ENCODE assay signal across 1 cellular context in the genomic region with DNA sequence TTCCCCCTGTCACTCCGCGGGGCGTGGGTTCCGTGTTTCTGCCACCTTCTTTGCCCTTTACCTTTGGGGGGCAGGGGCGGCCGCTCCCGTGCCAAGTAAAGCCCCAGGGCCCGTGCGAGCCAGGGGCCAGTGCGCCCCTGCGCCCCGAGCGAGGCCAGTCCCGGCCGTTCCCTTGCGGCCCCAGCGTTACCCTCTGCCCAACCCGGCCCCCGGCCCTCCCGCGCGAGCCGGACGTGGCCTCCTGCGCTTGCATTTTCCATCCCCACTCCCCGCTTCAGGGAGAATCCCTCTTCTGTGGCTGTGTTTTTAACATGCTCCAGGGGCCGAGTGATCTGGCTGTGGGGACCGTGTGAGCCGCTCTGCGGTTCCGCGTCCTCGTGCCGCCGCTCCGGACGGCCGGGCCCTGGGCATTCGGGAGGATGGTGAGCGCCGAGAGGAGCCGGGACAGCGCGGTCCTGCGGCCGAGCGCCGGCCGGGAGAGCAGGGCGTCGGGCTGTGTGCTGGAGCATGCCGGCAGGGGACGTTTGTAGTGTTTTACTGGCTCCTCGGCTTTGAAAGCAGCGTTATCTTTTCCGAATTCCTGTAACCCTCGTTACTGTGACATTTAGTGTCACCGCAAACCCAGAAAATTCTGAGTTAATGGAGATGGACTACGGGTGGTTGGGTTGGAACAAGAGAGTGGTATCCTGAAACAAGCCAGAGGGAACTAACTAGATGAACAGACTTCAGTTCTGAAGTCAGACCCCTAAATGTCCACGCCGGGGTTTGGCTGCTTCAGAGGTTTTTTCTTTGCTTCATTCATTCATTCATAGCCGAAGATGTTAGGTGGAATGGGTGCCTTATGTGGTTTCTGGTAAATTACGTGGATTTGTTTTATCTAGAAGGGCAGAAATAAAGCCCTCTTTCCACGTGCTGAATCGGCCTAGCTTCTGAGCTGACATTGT.
A peak's percentile ranks its signal among the peaks of the same experiment; 100 is the strongest.
TF ChIP-seq lines count a peak whose summit lies in the region.

No MANE protein-coding gene starts in this region.

TF ChIP-seq in K562, 482 proteins besides CTCF, POLR2A, EP300 and RAD21 (continued from another document and continues in another):
- TF ChIP-seq, protein P1, sequence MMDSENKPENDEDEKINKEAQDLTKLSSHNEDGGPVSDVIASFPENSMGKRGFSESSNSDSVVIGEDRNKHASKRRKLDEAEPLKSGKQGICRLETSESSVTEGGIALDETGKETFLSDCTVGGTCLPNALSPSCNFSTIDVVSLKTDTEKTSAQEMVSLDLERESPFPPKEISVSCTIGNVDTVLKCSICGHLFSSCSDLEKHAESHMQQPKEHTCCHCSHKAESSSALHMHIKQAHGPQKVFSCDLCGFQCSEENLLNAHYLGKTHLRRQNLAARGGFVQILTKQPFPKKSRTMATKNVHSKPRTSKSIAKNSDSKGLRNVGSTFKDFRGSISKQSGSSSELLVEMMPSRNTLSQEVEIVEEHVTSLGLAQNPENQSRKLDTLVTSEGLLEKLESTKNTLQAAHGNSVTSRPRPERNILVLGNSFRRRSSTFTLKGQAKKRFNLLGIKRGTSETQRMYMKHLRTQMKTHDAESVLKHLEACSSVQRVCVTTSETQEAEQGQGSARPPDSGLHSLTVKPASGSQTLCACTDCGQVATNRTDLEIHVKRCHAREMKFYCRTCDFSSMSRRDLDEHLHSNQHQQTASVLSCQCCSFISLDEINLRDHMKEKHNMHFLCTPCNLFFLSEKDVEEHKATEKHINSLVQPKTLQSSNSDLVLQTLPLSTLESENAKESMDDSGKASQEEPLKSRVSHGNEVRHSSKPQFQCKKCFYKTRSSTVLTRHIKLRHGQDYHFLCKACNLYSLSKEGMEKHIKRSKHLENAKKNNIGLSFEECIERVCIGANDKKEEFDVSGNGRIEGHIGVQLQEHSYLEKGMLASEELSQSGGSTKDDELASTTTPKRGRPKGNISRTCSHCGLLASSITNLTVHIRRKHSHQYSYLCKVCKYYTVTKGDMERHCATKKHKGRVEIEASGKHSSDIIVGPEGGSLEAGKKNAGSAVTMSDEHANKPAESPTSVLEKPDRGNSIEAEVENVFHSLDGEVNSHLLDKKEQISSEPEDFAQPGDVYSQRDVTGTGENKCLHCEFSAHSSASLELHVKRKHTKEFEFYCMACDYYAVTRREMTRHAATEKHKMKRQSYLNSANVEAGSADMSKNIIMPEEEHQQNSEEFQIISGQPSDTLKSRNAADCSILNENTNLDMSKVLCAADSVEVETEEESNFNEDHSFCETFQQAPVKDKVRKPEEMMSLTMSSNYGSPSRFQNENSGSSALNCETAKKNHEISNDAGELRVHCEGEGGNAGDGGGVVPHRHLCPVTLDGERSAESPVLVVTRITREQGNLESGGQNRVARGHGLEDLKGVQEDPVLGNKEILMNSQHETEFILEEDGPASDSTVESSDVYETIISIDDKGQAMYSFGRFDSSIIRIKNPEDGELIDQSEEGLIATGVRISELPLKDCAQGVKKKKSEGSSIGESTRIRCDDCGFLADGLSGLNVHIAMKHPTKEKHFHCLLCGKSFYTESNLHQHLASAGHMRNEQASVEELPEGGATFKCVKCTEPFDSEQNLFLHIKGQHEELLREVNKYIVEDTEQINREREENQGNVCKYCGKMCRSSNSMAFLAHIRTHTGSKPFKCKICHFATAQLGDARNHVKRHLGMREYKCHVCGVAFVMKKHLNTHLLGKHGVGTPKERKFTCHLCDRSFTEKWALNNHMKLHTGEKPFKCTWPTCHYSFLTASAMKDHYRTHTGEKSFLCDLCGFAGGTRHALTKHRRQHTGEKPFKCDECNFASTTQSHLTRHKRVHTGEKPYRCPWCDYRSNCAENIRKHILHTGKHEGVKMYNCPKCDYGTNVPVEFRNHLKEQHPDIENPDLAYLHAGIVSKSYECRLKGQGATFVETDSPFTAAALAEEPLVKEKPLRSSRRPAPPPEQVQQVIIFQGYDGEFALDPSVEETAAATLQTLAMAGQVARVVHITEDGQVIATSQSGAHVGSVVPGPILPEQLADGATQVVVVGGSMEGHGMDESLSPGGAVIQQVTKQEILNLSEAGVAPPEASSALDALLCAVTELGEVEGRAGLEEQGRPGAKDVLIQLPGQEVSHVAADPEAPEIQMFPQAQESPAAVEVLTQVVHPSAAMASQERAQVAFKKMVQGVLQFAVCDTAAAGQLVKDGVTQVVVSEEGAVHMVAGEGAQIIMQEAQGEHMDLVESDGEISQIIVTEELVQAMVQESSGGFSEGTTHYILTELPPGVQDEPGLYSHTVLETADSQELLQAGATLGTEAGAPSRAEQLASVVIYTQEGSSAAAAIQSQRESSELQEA (IDR thresholded peaks at IDR 0.05; ENCODE audit: low read depth) = no peak
- TF ChIP-seq, protein P2, sequence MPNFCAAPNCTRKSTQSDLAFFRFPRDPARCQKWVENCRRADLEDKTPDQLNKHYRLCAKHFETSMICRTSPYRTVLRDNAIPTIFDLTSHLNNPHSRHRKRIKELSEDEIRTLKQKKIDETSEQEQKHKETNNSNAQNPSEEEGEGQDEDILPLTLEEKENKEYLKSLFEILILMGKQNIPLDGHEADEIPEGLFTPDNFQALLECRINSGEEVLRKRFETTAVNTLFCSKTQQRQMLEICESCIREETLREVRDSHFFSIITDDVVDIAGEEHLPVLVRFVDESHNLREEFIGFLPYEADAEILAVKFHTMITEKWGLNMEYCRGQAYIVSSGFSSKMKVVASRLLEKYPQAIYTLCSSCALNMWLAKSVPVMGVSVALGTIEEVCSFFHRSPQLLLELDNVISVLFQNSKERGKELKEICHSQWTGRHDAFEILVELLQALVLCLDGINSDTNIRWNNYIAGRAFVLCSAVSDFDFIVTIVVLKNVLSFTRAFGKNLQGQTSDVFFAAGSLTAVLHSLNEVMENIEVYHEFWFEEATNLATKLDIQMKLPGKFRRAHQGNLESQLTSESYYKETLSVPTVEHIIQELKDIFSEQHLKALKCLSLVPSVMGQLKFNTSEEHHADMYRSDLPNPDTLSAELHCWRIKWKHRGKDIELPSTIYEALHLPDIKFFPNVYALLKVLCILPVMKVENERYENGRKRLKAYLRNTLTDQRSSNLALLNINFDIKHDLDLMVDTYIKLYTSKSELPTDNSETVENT (CRISPR knock-in tag; IDR thresholded peaks at IDR 0.05) = no peak
- TF ChIP-seq ZNF551 (CRISPR knock-in tag; IDR thresholded peaks at IDR 0.05) = no peak
- TF ChIP-seq, protein P3, sequence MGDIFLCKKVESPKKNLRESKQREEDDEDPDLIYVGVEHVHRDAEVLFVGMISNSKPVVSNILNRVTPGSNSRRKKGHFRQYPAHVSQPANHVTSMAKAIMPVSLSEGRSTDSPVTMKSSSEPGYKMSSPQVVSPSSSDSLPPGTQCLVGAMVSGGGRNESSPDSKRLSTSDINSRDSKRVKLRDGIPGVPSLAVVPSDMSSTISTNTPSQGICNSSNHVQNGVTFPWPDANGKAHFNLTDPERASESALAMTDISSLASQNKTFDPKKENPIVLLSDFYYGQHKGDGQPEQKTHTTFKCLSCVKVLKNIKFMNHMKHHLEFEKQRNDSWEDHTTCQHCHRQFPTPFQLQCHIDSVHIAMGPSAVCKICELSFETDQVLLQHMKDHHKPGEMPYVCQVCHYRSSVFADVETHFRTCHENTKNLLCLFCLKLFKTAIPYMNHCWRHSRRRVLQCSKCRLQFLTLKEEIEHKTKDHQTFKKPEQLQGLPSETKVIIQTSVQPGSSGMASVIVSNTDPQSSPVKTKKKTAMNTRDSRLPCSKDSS (IDR thresholded peaks at IDR 0.05; ENCODE audit: low read depth, partially characterized antibody) = no peak
- TF ChIP-seq CAMTA2 (CRISPR knock-in tag; conservative IDR thresholded peaks at IDR 0.05) = no peak
- TF ChIP-seq, protein P4, sequence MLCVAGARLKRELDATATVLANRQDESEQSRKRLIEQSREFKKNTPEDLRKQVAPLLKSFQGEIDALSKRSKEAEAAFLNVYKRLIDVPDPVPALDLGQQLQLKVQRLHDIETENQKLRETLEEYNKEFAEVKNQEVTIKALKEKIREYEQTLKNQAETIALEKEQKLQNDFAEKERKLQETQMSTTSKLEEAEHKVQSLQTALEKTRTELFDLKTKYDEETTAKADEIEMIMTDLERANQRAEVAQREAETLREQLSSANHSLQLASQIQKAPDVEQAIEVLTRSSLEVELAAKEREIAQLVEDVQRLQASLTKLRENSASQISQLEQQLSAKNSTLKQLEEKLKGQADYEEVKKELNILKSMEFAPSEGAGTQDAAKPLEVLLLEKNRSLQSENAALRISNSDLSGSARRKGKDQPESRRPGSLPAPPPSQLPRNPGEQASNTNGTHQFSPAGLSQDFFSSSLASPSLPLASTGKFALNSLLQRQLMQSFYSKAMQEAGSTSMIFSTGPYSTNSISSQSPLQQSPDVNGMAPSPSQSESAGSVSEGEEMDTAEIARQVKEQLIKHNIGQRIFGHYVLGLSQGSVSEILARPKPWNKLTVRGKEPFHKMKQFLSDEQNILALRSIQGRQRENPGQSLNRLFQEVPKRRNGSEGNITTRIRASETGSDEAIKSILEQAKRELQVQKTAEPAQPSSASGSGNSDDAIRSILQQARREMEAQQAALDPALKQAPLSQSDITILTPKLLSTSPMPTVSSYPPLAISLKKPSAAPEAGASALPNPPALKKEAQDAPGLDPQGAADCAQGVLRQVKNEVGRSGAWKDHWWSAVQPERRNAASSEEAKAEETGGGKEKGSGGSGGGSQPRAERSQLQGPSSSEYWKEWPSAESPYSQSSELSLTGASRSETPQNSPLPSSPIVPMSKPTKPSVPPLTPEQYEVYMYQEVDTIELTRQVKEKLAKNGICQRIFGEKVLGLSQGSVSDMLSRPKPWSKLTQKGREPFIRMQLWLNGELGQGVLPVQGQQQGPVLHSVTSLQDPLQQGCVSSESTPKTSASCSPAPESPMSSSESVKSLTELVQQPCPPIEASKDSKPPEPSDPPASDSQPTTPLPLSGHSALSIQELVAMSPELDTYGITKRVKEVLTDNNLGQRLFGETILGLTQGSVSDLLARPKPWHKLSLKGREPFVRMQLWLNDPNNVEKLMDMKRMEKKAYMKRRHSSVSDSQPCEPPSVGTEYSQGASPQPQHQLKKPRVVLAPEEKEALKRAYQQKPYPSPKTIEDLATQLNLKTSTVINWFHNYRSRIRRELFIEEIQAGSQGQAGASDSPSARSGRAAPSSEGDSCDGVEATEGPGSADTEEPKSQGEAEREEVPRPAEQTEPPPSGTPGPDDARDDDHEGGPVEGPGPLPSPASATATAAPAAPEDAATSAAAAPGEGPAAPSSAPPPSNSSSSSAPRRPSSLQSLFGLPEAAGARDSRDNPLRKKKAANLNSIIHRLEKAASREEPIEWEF (CRISPR knock-in tag; IDR thresholded peaks at IDR 0.05) = no peak
- no peak for TF ChIP-seq MIER1 (IDR thresholded peaks at IDR 0.05; ENCODE audit: low read depth)
- TF ChIP-seq KLF13 (tag; IDR thresholded peaks at IDR 0.05; ENCODE audit: borderline replicate concordance, low read depth) = no peak
- TF ChIP-seq LEF1 (IDR thresholded peaks at IDR 0.05) = no peak
- TF ChIP-seq, protein P5, sequence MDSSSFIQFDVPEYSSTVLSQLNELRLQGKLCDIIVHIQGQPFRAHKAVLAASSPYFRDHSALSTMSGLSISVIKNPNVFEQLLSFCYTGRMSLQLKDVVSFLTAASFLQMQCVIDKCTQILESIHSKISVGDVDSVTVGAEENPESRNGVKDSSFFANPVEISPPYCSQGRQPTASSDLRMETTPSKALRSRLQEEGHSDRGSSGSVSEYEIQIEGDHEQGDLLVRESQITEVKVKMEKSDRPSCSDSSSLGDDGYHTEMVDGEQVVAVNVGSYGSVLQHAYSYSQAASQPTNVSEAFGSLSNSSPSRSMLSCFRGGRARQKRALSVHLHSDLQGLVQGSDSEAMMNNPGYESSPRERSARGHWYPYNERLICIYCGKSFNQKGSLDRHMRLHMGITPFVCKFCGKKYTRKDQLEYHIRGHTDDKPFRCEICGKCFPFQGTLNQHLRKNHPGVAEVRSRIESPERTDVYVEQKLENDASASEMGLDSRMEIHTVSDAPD (CRISPR knock-in tag; IDR thresholded peaks at IDR 0.05) = no peak
- TF ChIP-seq GATAD2A (IDR thresholded peaks at IDR 0.05) = no peak
- no peak for TF ChIP-seq FOXM1 (IDR thresholded peaks at IDR 0.05; ENCODE audit: low read depth)
- no peak for TF ChIP-seq FOXM1 (CRISPR knock-in tag; IDR thresholded peaks at IDR 0.05; ENCODE audit: low read depth)
- TF ChIP-seq, protein P6, sequence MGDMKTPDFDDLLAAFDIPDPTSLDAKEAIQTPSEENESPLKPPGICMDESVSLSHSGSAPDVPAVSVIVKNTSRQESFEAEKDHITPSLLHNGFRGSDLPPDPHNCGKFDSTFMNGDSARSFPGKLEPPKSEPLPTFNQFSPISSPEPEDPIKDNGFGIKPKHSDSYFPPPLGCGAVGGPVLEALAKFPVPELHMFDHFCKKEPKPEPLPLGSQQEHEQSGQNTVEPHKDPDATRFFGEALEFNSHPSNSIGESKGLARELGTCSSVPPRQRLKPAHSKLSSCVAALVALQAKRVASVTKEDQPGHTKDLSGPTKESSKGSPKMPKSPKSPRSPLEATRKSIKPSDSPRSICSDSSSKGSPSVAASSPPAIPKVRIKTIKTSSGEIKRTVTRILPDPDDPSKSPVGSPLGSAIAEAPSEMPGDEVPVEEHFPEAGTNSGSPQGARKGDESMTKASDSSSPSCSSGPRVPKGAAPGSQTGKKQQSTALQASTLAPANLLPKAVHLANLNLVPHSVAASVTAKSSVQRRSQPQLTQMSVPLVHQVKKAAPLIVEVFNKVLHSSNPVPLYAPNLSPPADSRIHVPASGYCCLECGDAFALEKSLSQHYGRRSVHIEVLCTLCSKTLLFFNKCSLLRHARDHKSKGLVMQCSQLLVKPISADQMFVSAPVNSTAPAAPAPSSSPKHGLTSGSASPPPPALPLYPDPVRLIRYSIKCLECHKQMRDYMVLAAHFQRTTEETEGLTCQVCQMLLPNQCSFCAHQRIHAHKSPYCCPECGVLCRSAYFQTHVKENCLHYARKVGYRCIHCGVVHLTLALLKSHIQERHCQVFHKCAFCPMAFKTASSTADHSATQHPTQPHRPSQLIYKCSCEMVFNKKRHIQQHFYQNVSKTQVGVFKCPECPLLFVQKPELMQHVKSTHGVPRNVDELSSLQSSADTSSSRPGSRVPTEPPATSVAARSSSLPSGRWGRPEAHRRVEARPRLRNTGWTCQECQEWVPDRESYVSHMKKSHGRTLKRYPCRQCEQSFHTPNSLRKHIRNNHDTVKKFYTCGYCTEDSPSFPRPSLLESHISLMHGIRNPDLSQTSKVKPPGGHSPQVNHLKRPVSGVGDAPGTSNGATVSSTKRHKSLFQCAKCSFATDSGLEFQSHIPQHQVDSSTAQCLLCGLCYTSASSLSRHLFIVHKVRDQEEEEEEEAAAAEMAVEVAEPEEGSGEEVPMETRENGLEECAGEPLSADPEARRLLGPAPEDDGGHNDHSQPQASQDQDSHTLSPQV (IDR thresholded peaks at IDR 0.05) = 0 out of 2 replicates have a peak, but pooled peaks have one; percentile 41
- peak; percentile 54; the same call in 1 of the 2 replicates for TF ChIP-seq ZFX (CRISPR knock-in tag; IDR thresholded peaks at IDR 0.05)
